In the genomic region with DNA sequence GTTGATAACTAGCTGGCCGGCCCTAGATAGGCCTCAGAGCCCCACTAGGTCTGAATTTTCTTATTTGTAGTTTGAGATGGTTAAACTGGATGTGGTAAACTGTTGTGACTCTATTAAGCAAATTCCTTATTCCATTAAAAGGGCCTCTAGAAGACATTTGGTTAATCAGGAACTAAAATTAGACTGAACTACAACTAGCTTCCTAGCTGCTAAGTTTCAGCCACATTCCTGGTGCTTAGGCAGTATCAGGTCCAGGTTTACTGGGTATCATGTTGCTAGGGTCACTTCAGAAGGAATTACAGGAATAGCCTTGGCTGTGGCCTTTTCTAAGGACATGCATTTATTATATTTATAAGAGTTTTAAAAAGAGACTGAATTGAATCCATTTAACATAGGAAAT, we compare ENCODE assay signal across 23 cellular contexts.
"Had no signal": no experiment of that assay in that cellular context is flagged by ENCODE, and none has a peak within 500 bp of the region (broad histone marks: within the 10 kb centered on the region; RNA-seq: fewer than 3 reads in every experiment).

No MANE protein-coding gene starts in this region.

- ATAC-seq: gastroesophageal sphincter, pancreas had no signal

- DNase-seq: activated B cell treated with CpG ODN at 0.5 μM for 24 hours; activated CD4-positive, alpha-beta T cell treated with anti-CD3 and anti-CD28 coated beads for 4 hours; activated CD4-positive, alpha-beta T cell treated with anti-CD3 and anti-CD28 coated beads, Interleukin-2, amount 50 U/mL, for 48 hours; activated naive CD4-positive, alpha-beta T cell treated with anti-CD3 and anti-CD28 coated beads for 36 hours; activated naive CD8-positive, alpha-beta T cell treated with anti-CD3 and anti-CD28 coated beads, Interleukin-2, amount 10 ng/mL, durations not matched to agents 7 days and 5 days; activated T-cell treated with anti-CD3 and anti-CD28 coated beads, Interleukin-2, amount 50 U/mL, for 48 hours; amniotic stem cell; cerebellar nuclear complex; cortex of kidney; head of caudate nucleus; midbrain; pancreas; sigmoid colon; stimulated activated CD4-positive, alpha-beta T cell treated with anti-CD3 and anti-CD28 coated beads, Interleukin-2, amount 100 ng/mL, for 48 hours; stimulated activated CD8-positive, alpha-beta memory T cell treated with anti-CD3 and anti-CD28 coated beads, Interleukin-4, amount 100 ng/mL, for 48 hours; stimulated activated naive CD4-positive, alpha-beta T cell; testis; trophoblast cell; uterus had no signal

- H3K36me3 ChIP-seq: breast epithelium, sigmoid colon, uterus had no signal

- FAIRE-seq: keratinocyte, pancreas had no signal

- H3K9me3 ChIP-seq: breast epithelium, gastroesophageal sphincter, pancreas, sigmoid colon, testis, uterus had no signal

- H3K4me1 ChIP-seq: breast epithelium, gastroesophageal sphincter, sigmoid colon, testis, uterus had no signal

- H3K27ac ChIP-seq: breast epithelium, epithelial cell of prostate, gastroesophageal sphincter, pancreas, sigmoid colon, testis, uterus had no signal

- H3K27me3 ChIP-seq: breast epithelium, gastroesophageal sphincter, pancreas, sigmoid colon, testis, uterus had no signal

- H3K4me3 ChIP-seq: breast epithelium, gastroesophageal sphincter, pancreas, sigmoid colon, testis, uterus had no signal
